8 cellular contexts compared by ENCODE assay signal in the genomic region with DNA sequence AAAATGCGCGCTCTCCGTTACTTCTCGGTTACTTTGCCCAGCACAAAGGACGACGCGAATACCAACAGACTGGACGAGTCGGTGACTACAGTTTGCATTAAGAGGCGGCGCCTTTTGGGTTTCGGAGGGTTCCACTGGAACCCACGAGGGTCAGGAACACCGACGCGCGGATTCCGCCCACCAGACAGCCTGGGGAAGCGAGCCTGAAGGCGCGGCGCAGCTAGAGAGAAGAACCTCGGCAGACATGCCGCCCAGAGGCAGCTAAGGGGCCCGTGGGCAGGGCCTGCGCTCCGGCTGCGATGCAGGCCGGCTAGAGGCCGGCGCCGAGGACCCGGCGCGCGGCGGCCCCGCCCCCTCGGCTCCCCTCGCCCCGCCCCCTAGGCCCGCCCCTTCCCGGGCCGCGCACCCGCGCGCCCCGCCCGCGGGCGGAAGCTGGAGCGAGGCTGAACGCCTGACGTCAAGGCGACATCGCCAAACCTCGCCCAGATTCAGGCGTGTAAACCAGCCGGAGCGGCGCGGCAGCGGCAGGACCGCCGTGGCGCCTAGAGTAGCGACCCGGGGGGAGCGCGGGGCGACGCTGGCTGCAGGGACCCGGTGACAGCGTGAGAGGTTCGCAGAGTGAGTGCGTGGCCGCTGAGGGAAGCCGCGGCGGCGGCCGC.
A peak's percentile ranks its signal among the peaks of the same experiment; 100 is the strongest.
DNase-seq lines count a peak whose midpoint lies in the region; ATAC-seq lines count a peak whose summit lies in the region.

A gene (plus strand): TSS at position 465 of the 659 bp plus-strand sequence. CDS start 37,826 bp downstream, outside the sequence.

- peak within 1 kb of the TSS; percentile 97 to 99 for H3K4me3 Mint-ChIP-seq in effector memory CD8-positive, alpha-beta T cell
- peak within 1 kb of the TSS; percentile 93 for H3K4me3 Mint-ChIP-seq in memory B cell

- H3K9me3 Mint-ChIP-seq in effector memory CD8-positive, alpha-beta T cell, result no peaks in the 10 kb centered on the region
- no peaks in the 10 kb centered on the region for H3K9me3 Mint-ChIP-seq in memory B cell

- peak; percentile 80 for ATAC-seq in GM19468 (IDR thresholded peaks at IDR 0.05; ENCODE audit: extremely low read depth, unreplicated experiment)
- ATAC-seq in effector memory CD8-positive, alpha-beta T cell (replicated peaks), result peak; percentile 79
- peak; percentile 82 for ATAC-seq in memory B cell (ENCODE audit: low read depth)

- H3K4me1 Mint-ChIP-seq in effector memory CD8-positive, alpha-beta T cell (ENCODE audit: low read depth in 2 of 2), result peaks cover 30 to 41% of the 10 kb centered on the region in 2 donors
- peaks cover 30% of the 10 kb centered on the region for H3K4me1 Mint-ChIP-seq in memory B cell

- peaks cover 52% of the 10 kb centered on the region for H3K36me3 Mint-ChIP-seq in effector memory CD8-positive, alpha-beta T cell (ENCODE audit: insufficient read depth)
- peaks cover 5% of the 10 kb centered on the region for H3K36me3 Mint-ChIP-seq in memory B cell

- DNase-seq in CMK (ENCODE audit: low read depth), result peak; percentile 52
- peak; percentile 65 for DNase-seq in HS-27A (ENCODE audit: low read depth)
- peak; percentile 73 for DNase-seq in NK-92 treated with Interleukin-12 subunit alpha and Interleukin-12 subunit beta, amount 100 ng/mL, for 24 hours (lab: John Stamatoyannopoulos, UW)
- peak; percentile 69 to 80 for DNase-seq in activated CD8-positive, alpha-beta memory T cell treated with anti-CD3 and anti-CD28 coated beads for 4 hours (ENCODE audit: low read depth in 2 of 2)
- DNase-seq in effector memory CD8-positive, alpha-beta T cell, result peak; percentile 82 to 89 (median 87)
- DNase-seq in memory B cell (ENCODE audit: low spot score in 2 of 2), result peak; percentile 83 to 89
- peak; percentile 77 for DNase-seq in stimulated activated CD8-positive, alpha-beta memory T cell treated with anti-CD3 and anti-CD28 coated beads, Interleukin-12 subunit alpha, Interleukin-12 subunit beta, amount 100 ng/mL, for 1 hour (ENCODE audit: low read depth)

- peak within 1 kb of the TSS; percentile 95 to 97 for H3K27ac Mint-ChIP-seq in effector memory CD8-positive, alpha-beta T cell
- H3K27ac Mint-ChIP-seq in memory B cell, result peak within 1 kb of the TSS; percentile 92

- no peaks in the 10 kb centered on the region for H3K27me3 Mint-ChIP-seq in effector memory CD8-positive, alpha-beta T cell
- H3K27me3 Mint-ChIP-seq in memory B cell, result no peaks in the 10 kb centered on the region

Comparison
In these comparisons a context has a peak if more than half of its experiments do, and no peak if none do; other contexts are left out.
1. Peak in every context shown above with its lines: DNase-seq and ATAC-seq.